ENCODE assay signal across 8 cellular contexts in the genomic region with DNA sequence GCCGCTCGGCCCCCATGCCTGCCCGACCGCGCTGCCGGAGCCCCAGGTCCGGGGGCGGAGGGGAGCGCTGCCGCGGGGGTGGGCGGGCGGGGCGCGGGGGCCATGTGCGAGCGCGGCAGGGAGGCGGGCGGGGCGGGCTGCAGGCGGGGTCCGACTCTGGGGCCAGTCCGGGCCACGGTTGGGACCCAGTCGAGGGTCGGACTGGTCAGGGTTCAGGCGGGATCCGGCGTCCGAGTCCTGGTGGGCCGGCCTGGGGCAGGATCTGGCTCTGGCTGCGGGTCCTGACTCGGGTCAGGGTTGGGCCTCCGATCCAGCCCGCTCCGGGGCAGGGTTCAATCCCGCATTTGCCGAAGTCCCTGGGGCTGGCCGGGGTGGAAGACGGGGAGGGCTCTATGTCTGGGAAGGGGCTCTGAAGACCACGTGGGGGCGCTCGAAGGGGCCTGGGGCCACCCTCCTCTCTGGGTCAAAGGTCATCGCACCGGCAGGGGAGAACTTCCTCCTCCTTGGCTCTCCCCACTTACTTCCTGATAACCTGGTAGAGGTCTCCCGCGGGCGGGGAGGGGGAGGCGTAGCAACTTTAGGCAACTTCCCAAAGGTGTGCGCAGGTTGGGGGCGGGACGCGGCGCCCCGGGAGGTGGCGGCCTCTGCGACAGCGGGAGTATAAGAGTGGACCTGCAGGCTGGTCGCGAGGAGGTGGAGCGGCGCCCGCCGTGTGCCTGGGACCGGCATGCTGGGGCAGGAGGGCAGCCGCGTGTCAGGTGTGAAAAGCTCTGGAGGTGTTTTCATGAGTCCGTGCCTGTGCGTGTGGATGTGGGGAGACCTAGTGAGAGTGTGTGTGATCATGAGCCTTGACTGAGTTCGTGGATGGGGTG. TPM values are rescaled to one million over a fixed set of nuclear protein-coding genes. Genes with fewer than 3 reads are reported as not detected.
DNase-seq lines count a peak whose midpoint lies in the region; ATAC-seq and TF ChIP-seq lines count a peak whose summit lies in the region.

No MANE protein-coding gene starts in this region.

- peaks cover 1% of the 10 kb centered on the region for H3K27me3 Mint-ChIP-seq in activated CD8-positive, alpha-beta T cell treated with anti-CD3 and anti-CD28 coated beads, Interleukin-2, amount 10 ng/mL, durations not matched to agents 7 days and 5 days (ENCODE audit: low read depth)
- H3K27me3 Mint-ChIP-seq in endodermal cell (ENCODE audit: insufficient read depth): peaks cover 16% of the 10 kb centered on the region

- CTCF ChIA-PET in activated CD8-positive, alpha-beta T cell treated with anti-CD3 and anti-CD28 coated beads, Interleukin-2, amount 10 ng/mL, durations not matched to agents 7 days and 5 days (lab: Charles Lee): interaction anchor here (1.4 to 5.8 kb wide), 10 partner anchors 12 to 121 kb away, joined by 4 to 148 read pairs (median 16); a partner anchor contains a TSS

- peak; percentile 32 for ATAC-seq in HG02943 (IDR thresholded peaks at IDR 0.05; ENCODE audit: low read depth, unreplicated experiment)
- ATAC-seq in activated CD8-positive, alpha-beta T cell treated with anti-CD3 and anti-CD28 coated beads, Interleukin-2, amount 10 ng/mL, durations not matched to agents 7 days and 5 days: peak; percentile 8

- no peak overlapping the region for H3K27ac ChIP-seq in endodermal cell (ENCODE audit: low read depth, low read length)

- WGBS in endodermal cell (ENCODE audit: insufficient coverage in 1 of 2, insufficient read length in 1 of 2), 2 experiments: 0 to 1% methylated on average over 25 to 71 of the region's 71 CpGs

- H3K9me3 Mint-ChIP-seq in activated CD8-positive, alpha-beta T cell treated with anti-CD3 and anti-CD28 coated beads, Interleukin-2, amount 10 ng/mL, durations not matched to agents 7 days and 5 days (ENCODE audit: insufficient read depth): no peaks in the 10 kb centered on the region
- H3K9me3 Mint-ChIP-seq in endodermal cell: no peaks in the 10 kb centered on the region

- peaks cover 48% of the 10 kb centered on the region for H3K4me1 Mint-ChIP-seq in activated CD8-positive, alpha-beta T cell treated with anti-CD3 and anti-CD28 coated beads, Interleukin-2, amount 10 ng/mL, durations not matched to agents 7 days and 5 days (ENCODE audit: low read depth)
- peaks cover 8% of the 10 kb centered on the region for H3K4me1 Mint-ChIP-seq in endodermal cell

- POLR2A ChIA-PET in activated CD8-positive, alpha-beta T cell treated with anti-CD3 and anti-CD28 coated beads, Interleukin-2, amount 10 ng/mL, durations not matched to agents 7 days and 5 days (lab: Charles Lee): interaction anchor here (0.7 to 5.5 kb wide), 5 partner anchors 12 to 120 kb away, joined by 4 to 42 read pairs (median 39); a partner anchor contains a TSS

- peak overlapping the region; percentile 95 for H3K4me3 Mint-ChIP-seq in activated CD8-positive, alpha-beta T cell treated with anti-CD3 and anti-CD28 coated beads, Interleukin-2, amount 10 ng/mL, durations not matched to agents 7 days and 5 days
- peak overlapping the region; percentile 90 for H3K4me3 Mint-ChIP-seq in endodermal cell

- H3K27me3 ChIP-seq in endodermal cell (ENCODE audit: control insufficient read depth, insufficient read depth, low read length, poor library complexity, severe bottlenecking): peaks cover 17% of the 10 kb centered on the region
- H3K27me3 ChIP-seq in mucosa of stomach (ENCODE audit: control insufficient read depth, insufficient read depth, low read length): peaks cover 1% of the 10 kb centered on the region

- H3K4me3 ChIP-seq in endodermal cell (ENCODE audit: low read length) (peak overlapping the region; percentile 95), mucosa of stomach (ENCODE audit: low read length) (peak overlapping the region; percentile 87)

- H3K27ac Mint-ChIP-seq in activated CD8-positive, alpha-beta T cell treated with anti-CD3 and anti-CD28 coated beads, Interleukin-2, amount 10 ng/mL, durations not matched to agents 7 days and 5 days: peak overlapping the region; percentile 91
- peak overlapping the region; percentile 97 for H3K27ac Mint-ChIP-seq in endodermal cell

- no peaks in the 10 kb centered on the region for H3K4me1 ChIP-seq in endodermal cell (ENCODE audit: control insufficient read depth, insufficient read depth, low read length)
- H3K4me1 ChIP-seq in mucosa of stomach (ENCODE audit: control insufficient read depth, insufficient read depth, low read length): peaks cover 25% of the 10 kb centered on the region

- H3K9ac ChIP-seq in endodermal cell (ENCODE audit: extremely low read depth, low read length, poor library complexity, severe bottlenecking) (peak overlapping the region; percentile 54), mucosa of stomach (ENCODE audit: low read length) (peak overlapping the region; percentile 70)

- DNase-seq in DMS 273 (lab: John Stamatoyannopoulos, UW; ENCODE audit: unreplicated experiment) (peak; percentile 64), DMS 273 treated with DMSO at 0.1 percent for 48 hours (lab: John Stamatoyannopoulos, UW) (no peak), NCI-H774 (lab: John Stamatoyannopoulos, UW) (peak; percentile 59), endodermal cell (peak; percentile 94)
- DNase-seq in activated CD8-positive, alpha-beta T cell treated with anti-CD3 and anti-CD28 coated beads, Interleukin-2, amount 10 ng/mL, durations not matched to agents 7 days and 5 days: peak; percentile 75
- DNase-seq in stimulated activated CD8-positive, alpha-beta memory T cell treated with anti-CD3 and anti-CD28 coated beads, Interleukin-7, amount 100 ng/mL, for 4 hours (ENCODE audit: low read depth in 2 of 2): peak; percentile 60 to 69

- peaks cover 20% of the 10 kb centered on the region for H3K36me3 Mint-ChIP-seq in activated CD8-positive, alpha-beta T cell treated with anti-CD3 and anti-CD28 coated beads, Interleukin-2, amount 10 ng/mL, durations not matched to agents 7 days and 5 days (ENCODE audit: low read depth)
- H3K36me3 Mint-ChIP-seq in endodermal cell (ENCODE audit: low read depth): peaks cover 14% of the 10 kb centered on the region

- H3K36me3 ChIP-seq in endodermal cell (ENCODE audit: control insufficient read depth, insufficient read depth, low read length): peaks cover 7% of the 10 kb centered on the region
- no peaks in the 10 kb centered on the region for H3K36me3 ChIP-seq in mucosa of stomach (ENCODE audit: control insufficient read depth, insufficient read depth, low read length)

- no peaks in the 10 kb centered on the region for H3K9me3 ChIP-seq in endodermal cell (ENCODE audit: control insufficient read depth, low read length)
- no peaks in the 10 kb centered on the region for H3K9me3 ChIP-seq in mucosa of stomach (ENCODE audit: control insufficient read depth, low read length)

- TF ChIP-seq CTCF in endodermal cell (conservative IDR thresholded peaks at IDR 0.05): peak; percentile 68

RNA-seq across cellular contexts. Expression of a gene that starts 0.6 kb away (rescaled TPM):
- 10 to 100 TPM; 42.7 to 43.2 TPM for total RNA-seq in activated CD8-positive, alpha-beta T cell treated with anti-CD3 and anti-CD28 coated beads, Interleukin-2, amount 10 ng/mL, durations not matched to agents 7 days and 5 days
- total RNA-seq in endodermal cell: 10 to 100 TPM; 22.8 to 34.5 TPM
- 20.0 TPM for polyA plus RNA-seq in endodermal cell (2013, experiment 1 of 2)
- polyA plus RNA-seq in endodermal cell (2013, experiment 2 of 2): 17.8 TPM

RNA-seq across cellular contexts. Expression of a gene that starts 5.8 kb away (rescaled TPM):
- not detected for total RNA-seq in activated CD8-positive, alpha-beta T cell treated with anti-CD3 and anti-CD28 coated beads, Interleukin-2, amount 10 ng/mL, durations not matched to agents 7 days and 5 days
- not detected for total RNA-seq in endodermal cell
- polyA plus RNA-seq in endodermal cell (2013, experiment 1 of 2): not detected
- not detected for polyA plus RNA-seq in endodermal cell (2013, experiment 2 of 2)

RNA-seq across cellular contexts. Expression of a gene that starts 11.4 kb away (rescaled TPM):
- total RNA-seq in activated CD8-positive, alpha-beta T cell treated with anti-CD3 and anti-CD28 coated beads, Interleukin-2, amount 10 ng/mL, durations not matched to agents 7 days and 5 days: 100 to 1,000 TPM; 154 to 165 TPM
- 100 to 1,000 TPM; 265 to 352 TPM for total RNA-seq in endodermal cell
- polyA plus RNA-seq in endodermal cell (2013, experiment 1 of 2): 224 TPM
- 197 TPM for polyA plus RNA-seq in endodermal cell (2013, experiment 2 of 2)

RNA-seq across cellular contexts. Expression of a gene that starts 12.0 kb away (rescaled TPM):
- 100 to 1,000 TPM; 102 to 106 TPM for total RNA-seq in activated CD8-positive, alpha-beta T cell treated with anti-CD3 and anti-CD28 coated beads, Interleukin-2, amount 10 ng/mL, durations not matched to agents 7 days and 5 days
- 100 to 1,000 TPM; 235 to 289 TPM for total RNA-seq in endodermal cell
- polyA plus RNA-seq in endodermal cell (2013, experiment 1 of 2): 188 TPM
- 181 TPM for polyA plus RNA-seq in endodermal cell (2013, experiment 2 of 2)

RNA-seq across cellular contexts. Expression of a gene that starts 14.8 kb away (rescaled TPM):
- not detected for total RNA-seq in activated CD8-positive, alpha-beta T cell treated with anti-CD3 and anti-CD28 coated beads, Interleukin-2, amount 10 ng/mL, durations not matched to agents 7 days and 5 days
- not detected for total RNA-seq in endodermal cell
- polyA plus RNA-seq in endodermal cell (2013, experiment 1 of 2): not detected
- polyA plus RNA-seq in endodermal cell (2013, experiment 2 of 2): not detected
